In genomic region chr16:66918803-66919568, GRCh38 we compare ENCODE assay signal across 19 cellular contexts. TPM values are rescaled to one million over a fixed set of nuclear protein-coding genes. Genes with fewer than 3 reads are reported as not detected.
DNase-seq lines count a peak whose midpoint lies in the region; ATAC-seq and TF ChIP-seq lines count a peak whose summit lies in the region.
"Had no signal": no experiment of that assay in that cellular context is flagged by ENCODE, and none has a peak within 500 bp of the region (broad histone marks: within the 10 kb centered on the region; RNA-seq: fewer than 3 reads in every experiment).

Gene CDH16, minus strand, starts transcription at chr16:66918885. Its CDS starts 820 bp downstream, at chr16:66918065.

- H3K9me3 ChIP-seq in WERI-Rb-1 (ENCODE audit: severe bottlenecking) = no peaks in the 10 kb centered on the region
- no peaks in the 10 kb centered on the region for H3K9me3 ChIP-seq in right cardiac atrium (ENCODE audit: control insufficient read depth, low read length)
- H3K9me3 ChIP-seq in psoas muscle = no peaks in the 10 kb centered on the region
- H3K9me3 ChIP-seq: breast epithelium had no signal

- DNase-seq in DMS53 treated with DMSO at 0.1 percent for 48 hours (lab: John Stamatoyannopoulos, UW; ENCODE audit: unreplicated experiment) (peak; percentile 17), WERI-Rb-1 (peak; percentile 73), right cardiac atrium (peak in 2 of 3 donors; percentile 20 to 57), psoas muscle (no peak), HPDE6-E6E7 (ENCODE audit: extremely low spot score) (no peak), DMS79 treated with DMSO at 0.1 percent for 48 hours (lab: John Stamatoyannopoulos, UW) (no peak), HEK293T (ENCODE audit: extremely low spot score) (no peak)
- DNase-seq: activated CD8-positive, alpha-beta memory T cell treated with anti-CD3 and anti-CD28 coated beads for 24 hours; islet precursor cell; NCI-H2081; PC-9; stimulated activated CD4-positive, alpha-beta T cell treated with anti-CD3 and anti-CD28 coated beads, Interleukin-4, amount 100 ng/mL, for 1 hour; substantia nigra had no signal

- H3K27me3 ChIP-seq in WERI-Rb-1 (ENCODE audit: insufficient read depth, low read depth, severe bottlenecking) (no peaks in the 10 kb centered on the region), right cardiac atrium (ENCODE audit: control insufficient read depth, insufficient read depth) (no peaks in the 10 kb centered on the region), psoas muscle (ENCODE audit: insufficient read depth in 3 of 3, low read length in 2 of 3) (no peaks in the 10 kb centered on the region)

- CTCF ChIA-PET in HEK293T (lab: Yijun Ruan, JAX) = interaction anchor here (0.7 to 1.7 kb wide), 5 partner anchors 9 to 46 kb away, joined by 3 to 12 read pairs (median 4); no protein-coding TSS in a partner anchor

- POLR2A ChIA-PET in HEK293T (lab: Yijun Ruan, JAX) = interaction anchor here (0.6 to 1.5 kb wide), 3 partner anchors 8 to 19 kb away, joined by 3 to 4 read pairs (median 4); no protein-coding TSS in a partner anchor

- TF ChIP-seq CTCF in WERI-Rb-1 (IDR thresholded peaks at IDR 0.05; ENCODE audit: low read depth, low read length) = no peak
- no peak for TF ChIP-seq CTCF in psoas muscle (IDR thresholded peaks at IDR 0.05)

- H3K4me3 ChIP-seq in WERI-Rb-1 (ENCODE audit: low read depth, low read length) (no peak within 1 kb of the TSS), right cardiac atrium (ENCODE audit: low read length) (no peak within 1 kb of the TSS), psoas muscle (no peak within 1 kb of the TSS)
- H3K4me3 ChIP-seq: breast epithelium, PC-9, skin epidermis had no signal

- intact Hi-C loops in right cardiac atrium (cut with DNase I) (no loop called here), psoas muscle (cut with DNase I) (loop anchor here in 1 of 2 donors (2.0 kb wide), 1 partner anchor 16 kb away; no protein-coding TSS in a partner anchor)

- 68% methylated on average over 7 of the region's 7 CpGs for WGBS in right cardiac atrium
- 66% methylated on average over 7 of the region's 7 CpGs for WGBS in psoas muscle, 3 donors

- H3K4me1 ChIP-seq in right cardiac atrium (ENCODE audit: control insufficient read depth, insufficient read depth, low read length) = peaks cover 3% of the 10 kb centered on the region
- H3K4me1 ChIP-seq in psoas muscle = no peaks in the 10 kb centered on the region
- H3K4me1 ChIP-seq: breast epithelium had no signal

- peak; percentile 12 to 20 for ATAC-seq in right cardiac atrium
- ATAC-seq in psoas muscle = peak; percentile 10 to 41 (median 18)
- ATAC-seq in HG02571 (IDR thresholded peaks at IDR 0.05; ENCODE audit: unreplicated experiment) = no peak

- H3K36me3 ChIP-seq in WERI-Rb-1 = peaks cover 32% of the 10 kb centered on the region
- H3K36me3 ChIP-seq in psoas muscle (ENCODE audit: insufficient read depth in 1 of 2, low read depth in 1 of 2) = peaks cover 0 to 21% of the 10 kb centered on the region in 2 donors
- H3K36me3 ChIP-seq: breast epithelium had no signal

- H3K27ac ChIP-seq in WERI-Rb-1 (peak within 1 kb of the TSS; percentile 90), right cardiac atrium (ENCODE audit: low read length) (peak within 1 kb of the TSS; percentile 83), psoas muscle (peak within 1 kb of the TSS; percentile 77)
- H3K27ac ChIP-seq: breast epithelium, KMS-11, PC-9, skin epidermis had no signal

TF ChIP-seq in HEK293T, 16 proteins besides CTCF, POLR2A, EP300 and RAD21:
- TF ChIP-seq L3MBTL2 (conservative IDR thresholded peaks at IDR 0.05) (no peak), HDGF (IDR thresholded peaks at IDR 0.05; ENCODE audit: borderline replicate concordance) (no peak), BHLHE40 (IDR thresholded peaks at IDR 0.05; ENCODE audit: borderline replicate concordance) (no peak), NFRKB (IDR thresholded peaks at IDR 0.05) (no peak), FOXM1 (IDR thresholded peaks at IDR 0.05; ENCODE audit: borderline replicate concordance) (no peak), PKNOX1 (IDR thresholded peaks at IDR 0.05) (no peak), TARDBP (IDR thresholded peaks at IDR 0.05) (no peak), LEF1 (IDR thresholded peaks at IDR 0.05; ENCODE audit: borderline replicate concordance) (no peak), ELF4 (IDR thresholded peaks at IDR 0.05) (no peak), ARNT (IDR thresholded peaks at IDR 0.05) (no peak), SUZ12 (IDR thresholded peaks at IDR 0.05) (no peak), FOXA1 (IDR thresholded peaks at IDR 0.05) (no peak), CTBP1 (IDR thresholded peaks at IDR 0.05; ENCODE audit: borderline replicate concordance) (no peak), FOXK2 (IDR thresholded peaks at IDR 0.05) (no peak), SP1 (IDR thresholded peaks at IDR 0.05) (no peak), ZNF384 (IDR thresholded peaks at IDR 0.05) (no peak)
TF ChIP-seq in HEK293T: peak in this region for 0.

RNA-seq across cellular contexts. Expression of gene CDH16, which starts in this region (rescaled TPM):
- total RNA-seq in right cardiac atrium (under 1 TPM; 0.38 to 0.97 (median 0.65) TPM), psoas muscle (1 to 10 TPM in 1 of 4 donors, under 1 TPM in 1, not detected in 2; 0.53 to 3.3 TPM)
- polyA plus RNA-seq in right cardiac atrium (0.50 TPM), psoas muscle (under 1 TPM; 0.65 to 0.78 (median 0.75) TPM)
- total RNA-seq: breast epithelium, dermis microvascular lymphatic vessel endothelial cell, omental fat pad, PC-9 had no signal

Comparison
In these comparisons a context has a peak if more than half of its experiments do, and no peak if none do; other contexts are left out.
1. Peak in DNase-seq, ATAC-seq and H3K27ac ChIP-seq in right cardiac atrium; RNA of the gene not detected or under 1 TPM.
2. DNase-seq: peak in DMS53 treated with DMSO at 0.1 percent for 48 hours (single experiment) and WERI-Rb-1 (single experiment); none in psoas muscle (0 of 2), HPDE6-E6E7 (single experiment), DMS79 treated with DMSO at 0.1 percent for 48 hours (single experiment) and HEK293T (single experiment).
3. Peak in every context shown above with its lines, with median percentiles within 50 percentile points of each other: H3K27ac ChIP-seq.